20 cellular contexts compared by ENCODE assay signal in genomic region chr17:49776864-49777263, GRCh38. TPM values are rescaled to one million over a fixed set of nuclear protein-coding genes. Genes with fewer than 3 reads are reported as not detected.
DNase-seq lines count a peak whose midpoint lies in the region; ATAC-seq and TF ChIP-seq lines count a peak whose summit lies in the region.
"Had no signal": no experiment of that assay in that cellular context is flagged by ENCODE, and none has a peak within 500 bp of the region (broad histone marks: within the 10 kb centered on the region; RNA-seq: fewer than 3 reads in every experiment).

No MANE protein-coding gene starts in this region.

- 62 to 70% methylated on average over 3 to 5 of the region's 5 CpGs for WGBS in transverse colon (ENCODE audit: low coverage in 1 of 2), 2 donors

- DNase-seq in left cardiac atrium (peak; percentile 37), transverse colon (no peak)
- DNase-seq in effector memory CD4-positive, alpha-beta T cell: no peak
- no peak for DNase-seq in activated CD8-positive, alpha-beta memory T cell treated with anti-CD3 and anti-CD28 coated beads, Interleukin-2, amount 50 U/mL, for 4 hours
- DNase-seq: activated CD4-positive, alpha-beta T cell treated with anti-CD3 and anti-CD28 coated beads, Interleukin-2, amount 10 ng/mL, durations not matched to agents 7 days and 5 days; activated naive CD4-positive, alpha-beta T cell treated with Interleukin-2 at 50 U/mL for 16 hours; CD8-positive, alpha-beta memory T cell; DMS53; foreskin melanocyte; H9; left colon; NCI-H1417 treated with DMSO at 0.1 percent for 48 hours; NCI-H526 treated with DMSO at 0.1 percent for 48 hours; right lobe of liver; SHP77; stimulated activated CD4-positive, alpha-beta T cell treated with anti-CD3 and anti-CD28 coated beads, Interleukin-1b, Interleukin-23, amount 100 ng/mL, for 48 hours; stimulated activated naive CD8-positive, alpha-beta T cell treated with anti-CD3 and anti-CD28 coated beads, Interleukin-15, amount 100 ng/mL, for 72 hours had no signal

- peaks cover 30% of the 10 kb centered on the region for H3K4me1 ChIP-seq in rectal smooth muscle tissue (ENCODE audit: control insufficient read depth, insufficient read depth, low read length)
- H3K4me1 ChIP-seq in transverse colon: peaks cover 0 to 32% (median 7%) of the 10 kb centered on the region in 4 donors
- no peaks in the 10 kb centered on the region for H3K4me1 ChIP-seq in effector memory CD4-positive, alpha-beta T cell (ENCODE audit: control insufficient read depth, insufficient read depth, low read length, poor library complexity, severe bottlenecking)

- peak overlapping the region; percentile 13 for H3K27ac ChIP-seq in cingulate gyrus (ENCODE audit: low read depth, low read length)
- peak overlapping the region; percentile 76 for H3K27ac ChIP-seq in rectal smooth muscle tissue (ENCODE audit: low read depth, low read length)
- peak overlapping the region; percentile 40 to 85 (median 66) for H3K27ac ChIP-seq in transverse colon
- no peak overlapping the region for H3K27ac ChIP-seq in effector memory CD4-positive, alpha-beta T cell (ENCODE audit: insufficient read depth, low read length, poor library complexity, severe bottlenecking)
- H3K27ac ChIP-seq: right lobe of liver had no signal

- no peak overlapping the region for H3K9ac ChIP-seq in rectal smooth muscle tissue (ENCODE audit: low read length)

- H3K4me3 ChIP-seq in rectal smooth muscle tissue (ENCODE audit: low read length): peak overlapping the region; percentile 23
- no peak overlapping the region for H3K4me3 ChIP-seq in transverse colon
- H3K4me3 ChIP-seq in effector memory CD4-positive, alpha-beta T cell (ENCODE audit: insufficient read depth, low read depth, low read length, poor library complexity, severe bottlenecking): no peak overlapping the region
- H3K4me3 ChIP-seq: right lobe of liver had no signal

- ATAC-seq in left cardiac atrium: peak; percentile 36 to 63
- ATAC-seq in HG03280 (IDR thresholded peaks at IDR 0.05; ENCODE audit: unreplicated experiment): no peak
- ATAC-seq: left colon; right lobe of liver; stimulated activated naive CD8-positive, alpha-beta T cell treated with anti-CD3 and anti-CD28 coated beads, Interleukin-15, amount 100 ng/mL, for 72 hours had no signal

- H3K36me3 ChIP-seq in rectal smooth muscle tissue (ENCODE audit: control insufficient read depth, insufficient read depth, low read length) (no peaks in the 10 kb centered on the region), transverse colon (no peaks in the 10 kb centered on the region)
- no peaks in the 10 kb centered on the region for H3K36me3 ChIP-seq in effector memory CD4-positive, alpha-beta T cell (ENCODE audit: control insufficient read depth, insufficient read depth, low read length)
- H3K36me3 ChIP-seq: right lobe of liver had no signal

- peaks cover 2% of the 10 kb centered on the region for H3K27me3 ChIP-seq in rectal smooth muscle tissue (ENCODE audit: control insufficient read depth, insufficient read depth, low read length)
- no peaks in the 10 kb centered on the region for H3K27me3 ChIP-seq in transverse colon
- H3K27me3 ChIP-seq in effector memory CD4-positive, alpha-beta T cell (replicated peaks; ENCODE audit: control insufficient read depth, insufficient read depth, low read length, poor library complexity, severe bottlenecking): no peaks in the 10 kb centered on the region
- H3K27me3 ChIP-seq: right lobe of liver had no signal

- TF ChIP-seq EP300 in transverse colon (IDR thresholded peaks at IDR 0.05; ENCODE audit: low read depth): no peak

- intact Hi-C loops in left cardiac atrium (cut with DNase I): loop anchor here (5.0 kb wide), 2 partner anchors 70 to 75 kb away; partner anchors contain the start of gene SLC35B1 (in 2 of the 2)
- intact Hi-C loops in transverse colon (cut with DNase I; ENCODE audit: low total_unique reads): no loop called here

- TF ChIP-seq CTCF in transverse colon (IDR thresholded peaks at IDR 0.05): no peak

- TF ChIP-seq POLR2A in transverse colon (IDR thresholded peaks at IDR 0.05): no peak

- in situ Hi-C loops in transverse colon (cut with MboI; ENCODE audit: low pct_ligation_motif_present in 1 of 4, low pct_unique_long_range_greater_than_20kb in 1 of 4, low sequenced_read_pairs in 3 of 4): loop anchor here in 1 of 4 donors (5.0 to 10.0 kb wide), 2 partner anchors 62 to 205 kb away; no protein-coding TSS in a partner anchor

- no peaks in the 10 kb centered on the region for H3K9me3 ChIP-seq in transverse colon
- no peaks in the 10 kb centered on the region for H3K9me3 ChIP-seq in effector memory CD4-positive, alpha-beta T cell (ENCODE audit: control insufficient read depth, low read length)
- H3K9me3 ChIP-seq: right lobe of liver had no signal

RNA-seq across cellular contexts. Expression of gene KAT7, which starts 11.6 kb away (rescaled TPM):
- total RNA-seq in left cardiac atrium (10 to 100 TPM; 47.5 to 49.0 TPM), transverse colon (10 to 100 TPM; 21.3 to 54.2 (median 32.8) TPM)

RNA-seq across cellular contexts. Expression of gene FAM117A, which starts 12.9 kb away (rescaled TPM):
- total RNA-seq in left cardiac atrium (10 to 100 TPM in 1 of 2 donors, 1 to 10 TPM in 1; 5.3 to 13.9 TPM), transverse colon (10 to 100 TPM in 2 of 4 donors, 1 to 10 TPM in 2; 8.6 to 14.6 (median 10.7) TPM)
